In the genomic region with DNA sequence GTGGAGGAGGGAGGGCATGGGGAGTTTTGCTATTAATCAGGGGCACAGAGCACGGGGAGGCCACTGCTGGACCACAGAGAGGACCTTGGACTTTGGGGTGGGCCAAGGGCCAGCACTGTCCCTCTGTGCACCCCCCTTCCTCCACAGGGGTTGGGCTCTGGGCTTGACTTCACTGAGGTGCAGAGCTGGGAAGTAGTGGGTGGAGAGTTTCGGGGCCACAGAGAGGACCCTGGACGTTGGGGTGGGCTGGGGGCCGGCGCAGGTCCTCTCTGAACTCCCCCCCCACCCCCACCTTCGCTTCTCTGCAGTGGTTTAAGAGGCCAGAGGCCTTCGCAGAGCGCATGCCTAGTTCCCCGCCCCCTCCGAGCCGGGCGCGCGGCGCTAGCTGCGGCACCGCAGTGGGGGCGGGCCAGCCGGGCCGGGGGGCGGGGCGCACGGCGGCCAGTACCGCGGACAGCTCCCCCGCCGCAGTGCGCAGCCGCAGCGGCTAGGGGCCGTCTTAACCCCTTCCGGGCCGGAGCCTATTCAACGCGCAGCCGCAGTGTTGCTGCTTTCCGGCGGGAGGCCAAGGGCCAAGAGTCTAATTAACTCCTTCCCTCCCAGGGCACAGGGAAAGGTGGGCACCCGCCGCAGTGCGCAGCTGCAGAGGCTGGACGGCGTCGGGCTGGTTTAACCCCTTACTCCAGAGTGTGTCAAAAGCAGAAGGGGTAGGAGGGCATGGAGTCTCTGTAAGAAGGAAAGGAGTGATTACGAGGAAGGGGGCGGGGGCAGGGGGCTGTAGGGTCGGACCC, we compare ENCODE assay signal across 8 cellular contexts. TPM values are rescaled to one million over a fixed set of nuclear protein-coding genes. Genes with fewer than 3 reads are reported as not detected.
A peak's percentile ranks its signal among the peaks of the same experiment; 100 is the strongest.
DNase-seq lines count a peak whose midpoint lies in the region; ATAC-seq lines count a peak whose summit lies in the region.

No MANE protein-coding gene starts in this region.

- no peaks in the 10 kb centered on the region for H3K36me3 ChIP-seq in ES-I3 (ENCODE audit: insufficient read depth, low read length)

- peak overlapping the region; percentile 42 for H3K4me3 Mint-ChIP-seq in activated naive CD8-positive, alpha-beta T cell treated with anti-CD3 and anti-CD28 coated beads, Interleukin-2, amount 10 ng/mL, durations not matched to agents 7 days and 5 days

- peaks cover 11% of the 10 kb centered on the region for H3K4me1 ChIP-seq in ES-I3 (ENCODE audit: insufficient read depth, low read length)

- peak overlapping the region; percentile 54 for H3K9ac ChIP-seq in ES-I3 (ENCODE audit: low read depth, low read length)

- no peaks in the 10 kb centered on the region for H3K9me3 ChIP-seq in ES-I3 (ENCODE audit: control insufficient read depth, insufficient read depth, low read length)

- POLR2A ChIA-PET in activated naive CD8-positive, alpha-beta T cell treated with anti-CD3 and anti-CD28 coated beads, Interleukin-2, amount 10 ng/mL, durations not matched to agents 7 days and 5 days (lab: Charles Lee), result interaction anchor here (1.0 kb wide), 1 partner anchor 396 kb away, joined by 3 read pairs; a partner anchor contains a TSS

- no peak overlapping the region for H3K27ac Mint-ChIP-seq in activated naive CD8-positive, alpha-beta T cell treated with anti-CD3 and anti-CD28 coated beads, Interleukin-2, amount 10 ng/mL, durations not matched to agents 7 days and 5 days

- peak; percentile 14 for ATAC-seq in activated naive CD8-positive, alpha-beta T cell treated with anti-CD3 and anti-CD28 coated beads, Interleukin-2, amount 10 ng/mL, durations not matched to agents 7 days and 5 days (ENCODE audit: low read depth)
- ATAC-seq in GM18867 (IDR thresholded peaks at IDR 0.05; ENCODE audit: unreplicated experiment), result no peak

- H3K27me3 Mint-ChIP-seq in activated naive CD8-positive, alpha-beta T cell treated with anti-CD3 and anti-CD28 coated beads, Interleukin-2, amount 10 ng/mL, durations not matched to agents 7 days and 5 days, result peaks cover 40% of the 10 kb centered on the region

- DNase-seq in NCI-H1417 treated with DMSO at 0.1 percent for 48 hours (lab: John Stamatoyannopoulos, UW) (peak; percentile 23), SW480 (ENCODE audit: low spot score) (peak; percentile 84), iPS DF 19.7 (ENCODE audit: low read depth, low spot score) (peak; percentile 78), SKM-1 (lab: John Stamatoyannopoulos, UW; ENCODE audit: unreplicated experiment) (no peak)
- peak; percentile 92 for DNase-seq in activated naive CD8-positive, alpha-beta T cell treated with anti-CD3 and anti-CD28 coated beads, Interleukin-2, amount 10 ng/mL, durations not matched to agents 7 days and 5 days
- peak; percentile 74 for DNase-seq in stimulated activated CD4-positive, alpha-beta T cell treated with anti-CD3 and anti-CD28 coated beads, Interleukin-12 subunit alpha, Interleukin-12 subunit beta, amount 100 ng/mL, for 4 hours

- H3K36me3 Mint-ChIP-seq in activated naive CD8-positive, alpha-beta T cell treated with anti-CD3 and anti-CD28 coated beads, Interleukin-2, amount 10 ng/mL, durations not matched to agents 7 days and 5 days, result peaks cover 4% of the 10 kb centered on the region

- H3K4me1 Mint-ChIP-seq in activated naive CD8-positive, alpha-beta T cell treated with anti-CD3 and anti-CD28 coated beads, Interleukin-2, amount 10 ng/mL, durations not matched to agents 7 days and 5 days, result peaks cover 26% of the 10 kb centered on the region

- no peaks in the 10 kb centered on the region for H3K9me3 Mint-ChIP-seq in activated naive CD8-positive, alpha-beta T cell treated with anti-CD3 and anti-CD28 coated beads, Interleukin-2, amount 10 ng/mL, durations not matched to agents 7 days and 5 days

RNA-seq across cellular contexts. Expression of a gene that starts 3.7 kb away (rescaled TPM):
- total RNA-seq in activated naive CD8-positive, alpha-beta T cell treated with anti-CD3 and anti-CD28 coated beads, Interleukin-2, amount 10 ng/mL, durations not matched to agents 7 days and 5 days, result 1 to 10 TPM; 1.1 to 1.4 TPM

RNA-seq across cellular contexts. Expression of a gene that starts 39.9 kb away (rescaled TPM):
- total RNA-seq in activated naive CD8-positive, alpha-beta T cell treated with anti-CD3 and anti-CD28 coated beads, Interleukin-2, amount 10 ng/mL, durations not matched to agents 7 days and 5 days, result 1 to 10 TPM; 4.8 to 5.4 TPM

RNA-seq across cellular contexts. Expression of a gene that starts 50.8 kb away (rescaled TPM):
- 10 to 100 TPM; 81.6 to 82.8 TPM for total RNA-seq in activated naive CD8-positive, alpha-beta T cell treated with anti-CD3 and anti-CD28 coated beads, Interleukin-2, amount 10 ng/mL, durations not matched to agents 7 days and 5 days

RNA-seq across cellular contexts. Expression of a gene that starts 58.6 kb away (rescaled TPM):
- 100 to 1,000 TPM; 131 to 143 TPM for total RNA-seq in activated naive CD8-positive, alpha-beta T cell treated with anti-CD3 and anti-CD28 coated beads, Interleukin-2, amount 10 ng/mL, durations not matched to agents 7 days and 5 days
